Comparison of ENCODE assay signal across 8 cellular contexts in genomic region chr4:185165605-185166063, GRCh38. TPM values are rescaled to one million over a fixed set of nuclear protein-coding genes. Genes with fewer than 3 reads are reported as not detected.
A peak's percentile ranks its signal among the peaks of the same experiment; 100 is the strongest.
DNase-seq lines count a peak whose midpoint lies in the region; ATAC-seq and TF ChIP-seq lines count a peak whose summit lies in the region.

No MANE protein-coding gene starts in this region.

- peaks cover 58% of the 10 kb centered on the region for H3K36me3 Mint-ChIP-seq in activated CD8-positive, alpha-beta T cell treated with anti-CD3 and anti-CD28 coated beads for 36 hours (ENCODE audit: low read depth)
- H3K36me3 Mint-ChIP-seq in GM23338 (ENCODE audit: low read depth) = peaks cover 18% of the 10 kb centered on the region

- peak overlapping the region; percentile 58 for H3K27ac Mint-ChIP-seq in activated CD8-positive, alpha-beta T cell treated with anti-CD3 and anti-CD28 coated beads for 36 hours
- H3K27ac Mint-ChIP-seq in GM23338 = no peak overlapping the region

- intact Hi-C loops in activated CD8-positive, alpha-beta T cell treated with anti-CD3 and anti-CD28 coated beads for 36 hours (cut with micrococcal nuclease) = no loop called here
- intact Hi-C loops in sciatic nerve (cut with DNase I) = no loop called here

- H3K36me3 ChIP-seq in GM23338 (ENCODE audit: insufficient read depth) = peaks cover 6% of the 10 kb centered on the region; the same call in 1 of the 2 replicates

- H3K4me1 Mint-ChIP-seq in activated CD8-positive, alpha-beta T cell treated with anti-CD3 and anti-CD28 coated beads for 36 hours (ENCODE audit: low read depth) = peaks cover 20% of the 10 kb centered on the region
- no peaks in the 10 kb centered on the region for H3K4me1 Mint-ChIP-seq in GM23338

- TF ChIP-seq CTCF in AG09319 (IDR thresholded peaks at IDR 0.05; ENCODE audit: low read depth, low read length) = no peak
- no peak for TF ChIP-seq CTCF in activated CD8-positive, alpha-beta T cell treated with anti-CD3 and anti-CD28 coated beads for 36 hours (IDR thresholded peaks at IDR 0.05)
- no peak for TF ChIP-seq CTCF in GM23338 (conservative IDR thresholded peaks at IDR 0.05; ENCODE audit: low read depth in 2 of 2)

- no peaks in the 10 kb centered on the region for H4K20me1 ChIP-seq in GM23338 (replicated peaks; ENCODE audit: insufficient read depth)

- peaks cover 3% of the 10 kb centered on the region for H3K27me3 Mint-ChIP-seq in activated CD8-positive, alpha-beta T cell treated with anti-CD3 and anti-CD28 coated beads for 36 hours
- peaks cover 5% of the 10 kb centered on the region for H3K27me3 Mint-ChIP-seq in GM23338 (ENCODE audit: insufficient read depth, low read depth, poor library complexity)

- no peaks in the 10 kb centered on the region for H3F3A ChIP-seq in GM23338 (replicated peaks; ENCODE audit: low read depth)

- ATAC-seq in GM18861 (IDR thresholded peaks at IDR 0.05; ENCODE audit: unreplicated experiment) (peak; percentile 92), HG03039 (IDR thresholded peaks at IDR 0.05; ENCODE audit: unreplicated experiment) (peak; percentile 90), sciatic nerve (peak; percentile 26), GM23338 (no peak)
- peak; percentile 85 for ATAC-seq in activated CD8-positive, alpha-beta T cell treated with anti-CD3 and anti-CD28 coated beads for 36 hours

- no peak overlapping the region for H3K27ac ChIP-seq in GM23338 (ENCODE audit: low read depth)

- no peaks in the 10 kb centered on the region for H3K79me2 ChIP-seq in GM23338 (replicated peaks; ENCODE audit: insufficient read depth)

- H2AFZ ChIP-seq in GM23338 = no peak overlapping the region

- no peaks in the 10 kb centered on the region for H3K4me1 ChIP-seq in GM23338 (ENCODE audit: insufficient read depth)

- peak overlapping the region; percentile 30 for H3K4me3 Mint-ChIP-seq in activated CD8-positive, alpha-beta T cell treated with anti-CD3 and anti-CD28 coated beads for 36 hours
- H3K4me3 Mint-ChIP-seq in GM23338 = no peak overlapping the region

- no peak overlapping the region for H3K4me3 ChIP-seq in GM23338

- DNase-seq in AG09319 (ENCODE audit: extremely low read depth, low read depth) = peak; percentile 31
- no peak for DNase-seq in activated CD8-positive, alpha-beta T cell treated with anti-CD3 and anti-CD28 coated beads for 36 hours
- no peak for DNase-seq in sciatic nerve (ENCODE audit: low spot score)
- DNase-seq in GM23338 (ENCODE audit: low spot score) = no peak
- no peak for DNase-seq in superior temporal gyrus (ENCODE audit: extremely low spot score)
- no peak for DNase-seq in NCI-H1694 treated with DMSO at 0.1 percent for 48 hours (lab: John Stamatoyannopoulos, UW)

- CTCF ChIA-PET in activated CD8-positive, alpha-beta T cell treated with anti-CD3 and anti-CD28 coated beads for 36 hours (lab: Charles Lee) = interaction anchor here (0.6 to 3.8 kb wide), 6 partner anchors 9 to 69 kb away, joined by 3 to 20 read pairs (median 4); partner anchors contain the start of gene SLC25A4

- POLR2A ChIA-PET in activated CD8-positive, alpha-beta T cell treated with anti-CD3 and anti-CD28 coated beads for 36 hours (lab: Charles Lee) = interaction anchor here (0.7 kb wide), 1 partner anchor 57 kb away, joined by 4 read pairs; no protein-coding TSS in a partner anchor

- no peaks in the 10 kb centered on the region for H3K27me3 ChIP-seq in GM23338 (ENCODE audit: insufficient read depth)

- H3K4me2 ChIP-seq in GM23338 = no peak overlapping the region

- no peaks in the 10 kb centered on the region for H3K9me3 Mint-ChIP-seq in activated CD8-positive, alpha-beta T cell treated with anti-CD3 and anti-CD28 coated beads for 36 hours
- H3K9me3 Mint-ChIP-seq in GM23338 = no peaks in the 10 kb centered on the region

- H3K9me2 ChIP-seq in GM23338 (ENCODE audit: insufficient read depth) = no peaks in the 10 kb centered on the region

TF ChIP-seq in GM23338, 12 proteins besides CTCF, POLR2A, EP300 and RAD21:
- no peak for TF ChIP-seq STAT1 (IDR thresholded peaks at IDR 0.05; ENCODE audit: unreplicated experiment)
- TF ChIP-seq EZH2 (IDR thresholded peaks at IDR 0.05; ENCODE audit: low read depth, unreplicated experiment) = no peak
- no peak for TF ChIP-seq EZH2phosphoT487 (IDR thresholded peaks at IDR 0.05; ENCODE audit: unreplicated experiment)
- TF ChIP-seq NANOG (IDR thresholded peaks at IDR 0.05; ENCODE audit: borderline replicate concordance) = no peak
- no peak for TF ChIP-seq ZNF114 (CRISPR knock-in tag; IDR thresholded peaks at IDR 0.05)

RNA-seq across cellular contexts. Expression of gene SLC25A4, which starts 22.6 kb away (rescaled TPM):
- total RNA-seq in activated CD8-positive, alpha-beta T cell treated with anti-CD3 and anti-CD28 coated beads for 36 hours = 1 to 10 TPM; 8.5 to 8.7 TPM
- total RNA-seq in sciatic nerve = 22.7 TPM
- total RNA-seq in GM23338 (2014; rRNA removed; shearing (Covaris generic)) = 43.3 and 43.6 TPM in 2 replicates
- polyA plus RNA-seq in GM23338 (2016; fragmentation: Nextera tagmentation; extraction: Ambion mirVana) = 62.8 and 66.5 TPM in 2 replicates

RNA-seq across cellular contexts. Expression of gene CFAP97, which starts 38.2 kb away (rescaled TPM):
- total RNA-seq in activated CD8-positive, alpha-beta T cell treated with anti-CD3 and anti-CD28 coated beads for 36 hours = 10 to 100 TPM; 48.5 to 50.3 TPM
- 44.8 TPM for total RNA-seq in sciatic nerve
- total RNA-seq in GM23338 (2014; rRNA removed; shearing (Covaris generic)) = 37.7 and 38.4 TPM in 2 replicates
- 59.2 and 73.3 TPM in 2 replicates for polyA plus RNA-seq in GM23338 (2016; fragmentation: Nextera tagmentation; extraction: Ambion mirVana)

RNA-seq across cellular contexts. Expression of gene SNX25, which starts 43.8 kb away (rescaled TPM):
- 10 to 100 TPM; 24.0 to 24.3 TPM for total RNA-seq in activated CD8-positive, alpha-beta T cell treated with anti-CD3 and anti-CD28 coated beads for 36 hours
- total RNA-seq in sciatic nerve = 33.6 TPM
- total RNA-seq in GM23338 (2014; rRNA removed; shearing (Covaris generic)) = 17.7 and 25.0 TPM in 2 replicates
- polyA plus RNA-seq in GM23338 (2016; fragmentation: Nextera tagmentation; extraction: Ambion mirVana) = 6.9 TPM in 2 replicates
